Comparison of ENCODE assay signal across 1 cellular context in genomic region chr3:105923151-105923550, GRCh38.
TF ChIP-seq lines count a peak whose summit lies in the region.

No MANE protein-coding gene starts in this region.

TF ChIP-seq in GM23338, 12 proteins besides CTCF, POLR2A, EP300 and RAD21 (continued from another document):
- no peak for TF ChIP-seq REST (IDR thresholded peaks at IDR 0.05; ENCODE audit: unreplicated experiment)
TF ChIP-seq in GM23338: peak in this region for 0.
